In genomic region chr4:3244002-3244401, GRCh38 we compare ENCODE assay signal across 2 cellular contexts.
TF ChIP-seq lines count a peak whose summit lies in the region.

No MANE protein-coding gene starts in this region.

TF ChIP-seq in GM12878, 131 proteins besides CTCF, POLR2A, EP300 and RAD21:
- TF ChIP-seq MTA3 (IDR thresholded peaks at IDR 0.05; ENCODE audit: borderline replicate concordance, low read length), result peak; percentile 44; the same call in 1 of the 2 replicates
- no peak for TF ChIP-seq CBX5 (IDR thresholded peaks at IDR 0.05; ENCODE audit: low read depth)
- TF ChIP-seq TCF12 (IDR thresholded peaks at IDR 0.05; ENCODE audit: low read depth, low read length), result no peak
- no peak for TF ChIP-seq CBFB (IDR thresholded peaks at IDR 0.05; ENCODE audit: low read depth)
- no peak for TF ChIP-seq SPI1 (IDR thresholded peaks at IDR 0.05; ENCODE audit: borderline replicate concordance, insufficient read depth, low read depth, low read length)
- no peak for TF ChIP-seq MTA2 (IDR thresholded peaks at IDR 0.05; ENCODE audit: low read depth)
- no peak for TF ChIP-seq CBX3 (IDR thresholded peaks at IDR 0.05; ENCODE audit: borderline replicate concordance, low read depth)
- no peak for TF ChIP-seq NR2C1 (IDR thresholded peaks at IDR 0.05)

TF ChIP-seq in WTC11, 78 proteins besides CTCF, POLR2A, EP300 and RAD21:
- TF ChIP-seq PREB (CRISPR knock-in tag; IDR thresholded peaks at IDR 0.05; ENCODE audit: borderline replicate concordance) (no peak), ZNF219 (CRISPR knock-in tag; IDR thresholded peaks at IDR 0.05; ENCODE audit: borderline replicate concordance) (no peak), HMGA2 (CRISPR knock-in tag; IDR thresholded peaks at IDR 0.05) (no peak), PRDM15 (CRISPR knock-in tag; IDR thresholded peaks at IDR 0.05) (no peak), ZNF416 (CRISPR knock-in tag; IDR thresholded peaks at IDR 0.05) (no peak)
